Comparison of ENCODE assay signal across 1 cellular context in genomic region chr22:35996596-35996995, GRCh38.
TF ChIP-seq lines count a peak whose summit lies in the region.

No MANE protein-coding gene starts in this region.

TF ChIP-seq in SK-N-SH treated with all-trans-retinoic acid at 6 μM for 48 hours, 23 proteins besides CTCF, POLR2A, EP300 and RAD21:
- TF ChIP-seq ISL1 (CRISPR knock-in tag; IDR thresholded peaks at IDR 0.05), result no peak
- TF ChIP-seq PPARA (CRISPR knock-in tag; IDR thresholded peaks at IDR 0.05; ENCODE audit: borderline replicate concordance), result no peak
- TF ChIP-seq ZFP30 (CRISPR knock-in tag; IDR thresholded peaks at IDR 0.05), result no peak
- no peak for TF ChIP-seq BACH2 (CRISPR knock-in tag; IDR thresholded peaks at IDR 0.05; ENCODE audit: borderline replicate concordance)
- no peak for TF ChIP-seq ZNF565 (CRISPR knock-in tag; conservative IDR thresholded peaks at IDR 0.05; ENCODE audit: low read depth)
- TF ChIP-seq ARNTL (CRISPR knock-in tag; IDR thresholded peaks at IDR 0.05; ENCODE audit: borderline replicate concordance, low read depth), result no peak
- TF ChIP-seq TSHZ2 (CRISPR knock-in tag; IDR thresholded peaks at IDR 0.05), result no peak
- no peak for TF ChIP-seq TCF4 (CRISPR knock-in tag; IDR thresholded peaks at IDR 0.05; ENCODE audit: borderline replicate concordance)
- no peak for TF ChIP-seq TOX (CRISPR knock-in tag; IDR thresholded peaks at IDR 0.05; ENCODE audit: borderline replicate concordance)
- no peak for TF ChIP-seq CSRNP3 (CRISPR knock-in tag; IDR thresholded peaks at IDR 0.05)
- TF ChIP-seq ESRRG (CRISPR knock-in tag; IDR thresholded peaks at IDR 0.05), result no peak
- no peak for TF ChIP-seq PATZ1 (CRISPR knock-in tag; IDR thresholded peaks at IDR 0.05; ENCODE audit: borderline replicate concordance)
- TF ChIP-seq OSR1 (CRISPR knock-in tag; IDR thresholded peaks at IDR 0.05), result no peak
- TF ChIP-seq ZFP3 (CRISPR knock-in tag; IDR thresholded peaks at IDR 0.05), result no peak
- TF ChIP-seq SNAI2 (CRISPR knock-in tag; IDR thresholded peaks at IDR 0.05), result no peak
- TF ChIP-seq ZNF70 (CRISPR knock-in tag; IDR thresholded peaks at IDR 0.05), result no peak
- no peak for TF ChIP-seq CREB5 (CRISPR knock-in tag; IDR thresholded peaks at IDR 0.05; ENCODE audit: low read depth)
- TF ChIP-seq POU6F1 (CRISPR knock-in tag; IDR thresholded peaks at IDR 0.05; ENCODE audit: borderline replicate concordance, low read depth), result no peak
- no peak for TF ChIP-seq GLIS3 (CRISPR knock-in tag; IDR thresholded peaks at IDR 0.05)
